21 cellular contexts compared by ENCODE assay signal in the genomic region with DNA sequence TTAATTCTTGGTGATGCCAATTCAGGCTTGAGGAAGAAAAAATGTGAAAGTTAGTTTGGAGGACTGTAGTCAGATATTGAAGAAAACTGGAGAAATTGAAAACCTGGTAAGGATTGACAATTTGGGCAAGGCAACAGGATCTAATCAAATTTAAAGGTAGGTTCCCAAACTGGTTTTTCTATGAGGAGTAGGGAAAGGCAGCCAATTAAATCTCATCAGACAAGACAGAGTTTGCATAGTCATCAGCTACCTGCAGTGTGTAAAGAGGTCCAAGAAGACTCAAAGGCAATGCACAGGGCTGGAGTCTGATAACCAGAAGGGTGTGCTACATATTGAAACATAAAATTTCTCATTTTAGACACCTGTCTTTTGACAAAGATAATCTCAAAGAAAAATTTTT. TPM values are rescaled to one million over a fixed set of nuclear protein-coding genes. Genes with fewer than 3 reads are reported as not detected.
DNase-seq lines count a peak whose midpoint lies in the region; ATAC-seq and TF ChIP-seq lines count a peak whose summit lies in the region.
"Had no signal": no experiment of that assay in that cellular context is flagged by ENCODE, and none has a peak within 500 bp of the region (broad histone marks: within the 10 kb centered on the region; RNA-seq: fewer than 3 reads in every experiment).

No MANE protein-coding gene starts in this region.

- peak overlapping the region; percentile 7 for H3K27ac Mint-ChIP-seq in activated CD8-positive, alpha-beta T cell treated with anti-CD3 and anti-CD28 coated beads, Interleukin-2, amount 10 ng/mL, durations not matched to agents 7 days and 5 days
- no peak overlapping the region for H3K27ac Mint-ChIP-seq in activated CD8-positive, alpha-beta T cell treated with anti-CD3 and anti-CD28 coated beads for 36 hours
- H3K27ac Mint-ChIP-seq: CD8-positive, alpha-beta memory T cell had no signal

- peaks cover 25% of the 10 kb centered on the region for H3K4me1 Mint-ChIP-seq in activated CD8-positive, alpha-beta T cell treated with anti-CD3 and anti-CD28 coated beads, Interleukin-2, amount 10 ng/mL, durations not matched to agents 7 days and 5 days (ENCODE audit: low read depth)
- peaks cover 32% of the 10 kb centered on the region for H3K4me1 Mint-ChIP-seq in activated CD8-positive, alpha-beta T cell treated with anti-CD3 and anti-CD28 coated beads for 36 hours (ENCODE audit: low read depth)

- H3K4me3 ChIP-seq in SK-N-MC: no peak overlapping the region
- H3K4me3 ChIP-seq in epithelial cell of esophagus (ENCODE audit: low read length): no peak overlapping the region
- H3K4me3 ChIP-seq in thyroid gland (replicated peaks in 1 of 3): no peak overlapping the region
- H3K4me3 ChIP-seq: Peyer's patch had no signal

- peaks cover 15 to 22% of the 10 kb centered on the region in 2 donors for H3K4me1 ChIP-seq in thyroid gland
- H3K4me1 ChIP-seq: Peyer's patch had no signal

- H3K9me3 Mint-ChIP-seq in activated CD8-positive, alpha-beta T cell treated with anti-CD3 and anti-CD28 coated beads, Interleukin-2, amount 10 ng/mL, durations not matched to agents 7 days and 5 days (ENCODE audit: insufficient read depth): no peaks in the 10 kb centered on the region
- H3K9me3 Mint-ChIP-seq in activated CD8-positive, alpha-beta T cell treated with anti-CD3 and anti-CD28 coated beads for 36 hours: no peaks in the 10 kb centered on the region

- peaks cover 4% of the 10 kb centered on the region for H3K36me3 Mint-ChIP-seq in activated CD8-positive, alpha-beta T cell treated with anti-CD3 and anti-CD28 coated beads, Interleukin-2, amount 10 ng/mL, durations not matched to agents 7 days and 5 days (ENCODE audit: low read depth)
- no peaks in the 10 kb centered on the region for H3K36me3 Mint-ChIP-seq in activated CD8-positive, alpha-beta T cell treated with anti-CD3 and anti-CD28 coated beads for 36 hours (ENCODE audit: low read depth)

- H3K27ac ChIP-seq in SK-N-MC: 0 out of 2 replicates have a peak overlapping the region, but pooled peaks have one; percentile 76
- peak overlapping the region; percentile 25 to 55 (median 39) for H3K27ac ChIP-seq in thyroid gland
- H3K27ac ChIP-seq: HL-60, Peyer's patch had no signal

- no peaks in the 10 kb centered on the region for H3K27me3 ChIP-seq in thyroid gland
- H3K27me3 ChIP-seq: Peyer's patch had no signal

- CTCF ChIA-PET in activated CD8-positive, alpha-beta T cell treated with anti-CD3 and anti-CD28 coated beads, Interleukin-2, amount 10 ng/mL, durations not matched to agents 7 days and 5 days (lab: Charles Lee): interaction anchor here (1.2 to 1.3 kb wide), 2 partner anchors 31 to 102 kb away, joined by 3 to 4 read pairs; no protein-coding TSS in a partner anchor
- CTCF ChIA-PET in activated CD8-positive, alpha-beta T cell treated with anti-CD3 and anti-CD28 coated beads for 36 hours (lab: Charles Lee): interaction anchor here (1.1 to 1.4 kb wide), 2 partner anchors 14 to 36 kb away, joined by 3 to 4 read pairs; no protein-coding TSS in a partner anchor

- no peak for TF ChIP-seq CTCF in activated CD8-positive, alpha-beta T cell treated with anti-CD3 and anti-CD28 coated beads for 36 hours (IDR thresholded peaks at IDR 0.05)
- TF ChIP-seq CTCF in epithelial cell of esophagus (IDR thresholded peaks at IDR 0.05; ENCODE audit: insufficient read depth, low read depth, low read length, missing control alignments) (no peak), thyroid gland (IDR thresholded peaks at IDR 0.05) (no peak)

- H3K9me3 ChIP-seq in SK-N-MC (ENCODE audit: low read depth, low read length) (no peaks in the 10 kb centered on the region), thyroid gland (no peaks in the 10 kb centered on the region)
- H3K9me3 ChIP-seq: Peyer's patch had no signal

- H3K36me3 ChIP-seq in SK-N-MC (ENCODE audit: insufficient read depth, low read length): no peaks in the 10 kb centered on the region
- H3K36me3 ChIP-seq in thyroid gland: no peaks in the 10 kb centered on the region
- H3K36me3 ChIP-seq: Peyer's patch had no signal

- no peak overlapping the region for H3K9ac ChIP-seq in SK-N-MC (ENCODE audit: insufficient read length)

- no peak for TF ChIP-seq POLR2A in thyroid gland (IDR thresholded peaks at IDR 0.05)

- POLR2A ChIA-PET in activated CD8-positive, alpha-beta T cell treated with anti-CD3 and anti-CD28 coated beads, Interleukin-2, amount 10 ng/mL, durations not matched to agents 7 days and 5 days (lab: Charles Lee): no interaction called here
- POLR2A ChIA-PET in activated CD8-positive, alpha-beta T cell treated with anti-CD3 and anti-CD28 coated beads for 36 hours (lab: Charles Lee): interaction anchor here (1.0 to 1.8 kb wide), 2 partner anchors 10 to 16 kb away, joined by 3 to 4 read pairs; no protein-coding TSS in a partner anchor

- DNase-seq in activated CD8-positive, alpha-beta T cell treated with anti-CD3 and anti-CD28 coated beads, Interleukin-2, amount 10 ng/mL, durations not matched to agents 7 days and 5 days: no peak
- no peak for DNase-seq in activated CD8-positive, alpha-beta T cell treated with anti-CD3 and anti-CD28 coated beads for 36 hours
- no peak for DNase-seq in SK-N-MC (ENCODE audit: low read depth, low spot score)
- peak; percentile 65 for DNase-seq in epithelial cell of esophagus (ENCODE audit: low read depth)
- no peak for DNase-seq in thyroid gland
- DNase-seq in NCI-H1417 treated with DMSO at 0.1 percent for 48 hours (lab: John Stamatoyannopoulos, UW): no peak
- DNase-seq in Kasumi-1 (lab: John Stamatoyannopoulos, UW): no peak
- DNase-seq: AML-193; C1 segment of cervical spinal cord; CD8-positive, alpha-beta memory T cell; KBM-7; NCI-H1105; NCI-H2029 treated with DMSO at 0.1 percent for 48 hours; NCI-H226; NCI-H510A treated with DMSO at 0.1 percent for 48 hours; NCI-H748 treated with DMSO at 0.1 percent for 48 hours; NK-92 treated with Interleukin-12 subunit alpha and Interleukin-12 subunit beta, amount 100 ng/mL, for 24 hours; Peyer's patch had no signal

- no peak overlapping the region for H3K4me3 Mint-ChIP-seq in activated CD8-positive, alpha-beta T cell treated with anti-CD3 and anti-CD28 coated beads, Interleukin-2, amount 10 ng/mL, durations not matched to agents 7 days and 5 days
- no peak overlapping the region for H3K4me3 Mint-ChIP-seq in activated CD8-positive, alpha-beta T cell treated with anti-CD3 and anti-CD28 coated beads for 36 hours
- H3K4me3 Mint-ChIP-seq: CD8-positive, alpha-beta memory T cell had no signal

- intact Hi-C loops in activated CD8-positive, alpha-beta T cell treated with anti-CD3 and anti-CD28 coated beads for 36 hours (cut with micrococcal nuclease): no loop called here
- intact Hi-C loops in thyroid gland (cut with DNase I): no loop called here

- H3K27me3 Mint-ChIP-seq in activated CD8-positive, alpha-beta T cell treated with anti-CD3 and anti-CD28 coated beads, Interleukin-2, amount 10 ng/mL, durations not matched to agents 7 days and 5 days (ENCODE audit: low read depth): no peaks in the 10 kb centered on the region
- no peaks in the 10 kb centered on the region for H3K27me3 Mint-ChIP-seq in activated CD8-positive, alpha-beta T cell treated with anti-CD3 and anti-CD28 coated beads for 36 hours
- H3K27me3 Mint-ChIP-seq: CD8-positive, alpha-beta memory T cell had no signal

- ATAC-seq in activated CD8-positive, alpha-beta T cell treated with anti-CD3 and anti-CD28 coated beads, Interleukin-2, amount 10 ng/mL, durations not matched to agents 7 days and 5 days: no peak
- ATAC-seq in activated CD8-positive, alpha-beta T cell treated with anti-CD3 and anti-CD28 coated beads for 36 hours: no peak
- no peak for ATAC-seq in HG02981 (IDR thresholded peaks at IDR 0.05; ENCODE audit: unreplicated experiment)
- ATAC-seq: HepG2 had no signal

RNA-seq across cellular contexts. Expression of a gene that starts 16.0 kb away (rescaled TPM):
- 100 to 1,000 TPM; 175 to 178 TPM for total RNA-seq in activated CD8-positive, alpha-beta T cell treated with anti-CD3 and anti-CD28 coated beads, Interleukin-2, amount 10 ng/mL, durations not matched to agents 7 days and 5 days
- total RNA-seq in activated CD8-positive, alpha-beta T cell treated with anti-CD3 and anti-CD28 coated beads for 36 hours: 100 to 1,000 TPM; 119 to 120 TPM
- 10 to 100 TPM; 70.8 to 97.6 (median 87.4) TPM for total RNA-seq in thyroid gland
